Comparison of ENCODE assay signal across 1 cellular context in the genomic region with DNA sequence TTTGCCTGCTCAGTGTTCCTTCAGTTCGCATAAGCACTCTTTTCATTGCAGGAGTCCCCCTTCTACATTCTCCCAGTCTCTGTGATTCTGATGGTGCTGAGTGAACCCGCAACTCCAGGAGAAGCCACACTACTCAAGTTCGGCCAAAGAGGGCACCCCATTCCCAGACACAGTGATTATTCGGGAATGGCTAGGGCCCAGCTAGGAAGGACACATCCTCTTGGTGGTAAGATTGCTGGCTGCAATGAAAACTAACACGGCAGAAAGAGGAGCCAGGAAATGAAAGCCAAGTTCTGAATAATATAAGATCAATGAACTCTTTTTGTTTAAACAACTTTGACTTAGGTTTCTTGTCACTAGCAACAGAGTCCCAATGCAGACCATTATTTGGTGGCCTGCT.
TF ChIP-seq lines count a peak whose summit lies in the region.

No MANE protein-coding gene starts in this region.

TF ChIP-seq in HepG2, 621 proteins besides CTCF, POLR2A, EP300 and RAD21:
- TF ChIP-seq ZNF574 (CRISPR knock-in tag; IDR thresholded peaks at IDR 0.05): peak; percentile 93
- no peak for TF ChIP-seq RFXANK (CRISPR knock-in tag; IDR thresholded peaks at IDR 0.05)
